1 cellular context compared by ENCODE assay signal in the genomic region with DNA sequence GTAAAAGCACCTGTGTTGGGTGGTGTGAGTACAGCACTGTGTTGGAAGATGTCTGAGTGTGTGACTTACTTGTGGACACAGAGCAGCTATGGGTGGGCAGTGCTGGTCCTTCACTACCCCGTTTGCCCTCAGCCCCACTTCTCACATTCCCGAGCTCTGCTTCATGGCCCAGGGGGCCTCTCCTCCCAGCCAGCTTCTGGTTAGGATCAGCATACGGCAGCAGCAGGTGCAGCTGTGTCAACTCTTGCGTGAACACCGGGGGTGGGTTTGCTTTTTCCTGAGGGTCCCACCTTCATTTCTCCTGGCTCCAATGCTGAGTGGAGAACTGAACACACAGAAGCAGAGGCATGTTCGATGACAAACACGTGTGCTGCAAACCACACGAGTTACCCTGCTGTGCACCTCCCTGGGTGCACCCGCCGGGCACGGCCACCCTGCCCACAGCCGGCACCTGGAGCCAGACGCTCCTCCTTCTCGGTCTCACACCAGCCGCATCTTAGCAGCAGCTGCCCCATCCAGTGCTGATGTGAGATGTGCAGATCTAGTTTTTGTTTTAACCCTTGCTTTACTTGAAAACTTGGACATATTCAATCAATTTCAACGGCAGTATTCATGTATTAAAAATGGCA.
A peak's percentile ranks its signal among the peaks of the same experiment; 100 is the strongest.
TF ChIP-seq lines count a peak whose summit lies in the region.

No MANE protein-coding gene starts in this region.

TF ChIP-seq in HepG2, 621 proteins besides CTCF, POLR2A, EP300 and RAD21:
- TF ChIP-seq, protein P1, sequence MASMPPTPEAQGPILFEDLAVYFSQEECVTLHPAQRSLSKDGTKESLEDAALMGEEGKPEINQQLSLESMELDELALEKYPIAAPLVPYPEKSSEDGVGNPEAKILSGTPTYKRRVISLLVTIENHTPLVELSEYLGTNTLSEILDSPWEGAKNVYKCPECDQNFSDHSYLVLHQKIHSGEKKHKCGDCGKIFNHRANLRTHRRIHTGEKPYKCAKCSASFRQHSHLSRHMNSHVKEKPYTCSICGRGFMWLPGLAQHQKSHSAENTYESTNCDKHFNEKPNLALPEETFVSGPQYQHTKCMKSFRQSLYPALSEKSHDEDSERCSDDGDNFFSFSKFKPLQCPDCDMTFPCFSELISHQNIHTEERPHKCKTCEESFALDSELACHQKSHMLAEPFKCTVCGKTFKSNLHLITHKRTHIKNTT (CRISPR knock-in tag; IDR thresholded peaks at IDR 0.05) = no peak
- peak; percentile 68 for TF ChIP-seq AGO2 (optimal IDR thresholded peaks at IDR 0.05; ENCODE audit: low read depth, low read length)
- TF ChIP-seq FOXA1 (IDR thresholded peaks at IDR 0.05) = no peak
- no peak for TF ChIP-seq FOXA1 (CRISPR knock-in tag; IDR thresholded peaks at IDR 0.05)
- TF ChIP-seq POLR2AphosphoS5 (IDR thresholded peaks at IDR 0.05; ENCODE audit: low read depth, low read length) = 0 out of 2 replicates have a peak, but pooled peaks have one; percentile 13
- TF ChIP-seq, protein P2, sequence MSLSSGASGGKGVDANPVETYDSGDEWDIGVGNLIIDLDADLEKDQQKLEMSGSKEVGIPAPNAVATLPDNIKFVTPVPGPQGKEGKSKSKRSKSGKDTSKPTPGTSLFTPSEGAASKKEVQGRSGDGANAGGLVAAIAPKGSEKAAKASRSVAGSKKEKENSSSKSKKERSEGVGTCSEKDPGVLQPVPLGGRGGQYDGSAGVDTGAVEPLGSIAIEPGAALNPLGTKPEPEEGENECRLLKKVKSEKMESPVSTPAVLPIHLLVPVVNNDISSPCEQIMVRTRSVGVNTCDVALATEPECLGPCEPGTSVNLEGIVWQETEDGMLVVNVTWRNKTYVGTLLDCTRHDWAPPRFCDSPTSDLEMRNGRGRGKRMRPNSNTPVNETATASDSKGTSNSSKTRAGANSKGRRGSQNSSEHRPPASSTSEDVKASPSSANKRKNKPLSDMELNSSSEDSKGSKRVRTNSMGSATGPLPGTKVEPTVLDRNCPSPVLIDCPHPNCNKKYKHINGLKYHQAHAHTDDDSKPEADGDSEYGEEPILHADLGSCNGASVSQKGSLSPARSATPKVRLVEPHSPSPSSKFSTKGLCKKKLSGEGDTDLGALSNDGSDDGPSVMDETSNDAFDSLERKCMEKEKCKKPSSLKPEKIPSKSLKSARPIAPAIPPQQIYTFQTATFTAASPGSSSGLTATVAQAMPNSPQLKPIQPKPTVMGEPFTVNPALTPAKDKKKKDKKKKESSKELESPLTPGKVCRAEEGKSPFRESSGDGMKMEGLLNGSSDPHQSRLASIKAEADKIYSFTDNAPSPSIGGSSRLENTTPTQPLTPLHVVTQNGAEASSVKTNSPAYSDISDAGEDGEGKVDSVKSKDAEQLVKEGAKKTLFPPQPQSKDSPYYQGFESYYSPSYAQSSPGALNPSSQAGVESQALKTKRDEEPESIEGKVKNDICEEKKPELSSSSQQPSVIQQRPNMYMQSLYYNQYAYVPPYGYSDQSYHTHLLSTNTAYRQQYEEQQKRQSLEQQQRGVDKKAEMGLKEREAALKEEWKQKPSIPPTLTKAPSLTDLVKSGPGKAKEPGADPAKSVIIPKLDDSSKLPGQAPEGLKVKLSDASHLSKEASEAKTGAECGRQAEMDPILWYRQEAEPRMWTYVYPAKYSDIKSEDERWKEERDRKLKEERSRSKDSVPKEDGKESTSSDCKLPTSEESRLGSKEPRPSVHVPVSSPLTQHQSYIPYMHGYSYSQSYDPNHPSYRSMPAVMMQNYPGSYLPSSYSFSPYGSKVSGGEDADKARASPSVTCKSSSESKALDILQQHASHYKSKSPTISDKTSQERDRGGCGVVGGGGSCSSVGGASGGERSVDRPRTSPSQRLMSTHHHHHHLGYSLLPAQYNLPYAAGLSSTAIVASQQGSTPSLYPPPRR (CRISPR knock-in tag; IDR thresholded peaks at IDR 0.05; ENCODE audit: borderline replicate concordance) = no peak
- TF ChIP-seq ZNF761 (CRISPR knock-in tag; conservative IDR thresholded peaks at IDR 0.05) = no peak
- TF ChIP-seq ZNF652 (CRISPR knock-in tag; IDR thresholded peaks at IDR 0.05; ENCODE audit: borderline replicate concordance, low read depth) = peak; percentile 55
- TF ChIP-seq, protein P3, sequence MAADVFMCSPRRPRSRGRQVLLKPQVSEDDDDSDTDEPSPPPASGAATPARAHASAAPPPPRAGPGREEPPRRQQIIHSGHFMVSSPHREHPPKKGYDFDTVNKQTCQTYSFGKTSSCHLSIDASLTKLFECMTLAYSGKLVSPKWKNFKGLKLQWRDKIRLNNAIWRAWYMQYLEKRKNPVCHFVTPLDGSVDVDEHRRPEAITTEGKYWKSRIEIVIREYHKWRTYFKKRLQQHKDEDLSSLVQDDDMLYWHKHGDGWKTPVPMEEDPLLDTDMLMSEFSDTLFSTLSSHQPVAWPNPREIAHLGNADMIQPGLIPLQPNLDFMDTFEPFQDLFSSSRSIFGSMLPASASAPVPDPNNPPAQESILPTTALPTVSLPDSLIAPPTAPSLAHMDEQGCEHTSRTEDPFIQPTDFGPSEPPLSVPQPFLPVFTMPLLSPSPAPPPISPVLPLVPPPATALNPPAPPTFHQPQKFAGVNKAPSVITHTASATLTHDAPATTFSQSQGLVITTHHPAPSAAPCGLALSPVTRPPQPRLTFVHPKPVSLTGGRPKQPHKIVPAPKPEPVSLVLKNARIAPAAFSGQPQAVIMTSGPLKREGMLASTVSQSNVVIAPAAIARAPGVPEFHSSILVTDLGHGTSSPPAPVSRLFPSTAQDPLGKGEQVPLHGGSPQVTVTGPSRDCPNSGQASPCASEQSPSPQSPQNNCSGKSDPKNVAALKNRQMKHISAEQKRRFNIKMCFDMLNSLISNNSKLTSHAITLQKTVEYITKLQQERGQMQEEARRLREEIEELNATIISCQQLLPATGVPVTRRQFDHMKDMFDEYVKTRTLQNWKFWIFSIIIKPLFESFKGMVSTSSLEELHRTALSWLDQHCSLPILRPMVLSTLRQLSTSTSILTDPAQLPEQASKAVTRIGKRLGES (CRISPR knock-in tag; IDR thresholded peaks at IDR 0.05; ENCODE audit: borderline replicate concordance) = no peak
- TF ChIP-seq NRL (CRISPR knock-in tag; IDR thresholded peaks at IDR 0.05; ENCODE audit: borderline replicate concordance) = no peak
- no peak for TF ChIP-seq ZBTB20 (CRISPR knock-in tag; IDR thresholded peaks at IDR 0.05; ENCODE audit: borderline replicate concordance, low read depth)
- TF ChIP-seq ZSCAN21 (CRISPR knock-in tag; IDR thresholded peaks at IDR 0.05; ENCODE audit: borderline replicate concordance) = no peak
- no peak for TF ChIP-seq LCORL (IDR thresholded peaks at IDR 0.05)
- TF ChIP-seq LCORL (CRISPR knock-in tag; IDR thresholded peaks at IDR 0.05) = no peak
- no peak for TF ChIP-seq SP5 (CRISPR knock-in tag; IDR thresholded peaks at IDR 0.05; ENCODE audit: borderline replicate concordance, low read depth)
- no peak for TF ChIP-seq ZNF234 (CRISPR knock-in tag; conservative IDR thresholded peaks at IDR 0.05)
- no peak for TF ChIP-seq ZMYM4 (CRISPR knock-in tag; IDR thresholded peaks at IDR 0.05)
TF ChIP-seq in HepG2: peak in this region for 3.
